ENCODE assay signal across 13 cellular contexts in the genomic region with DNA sequence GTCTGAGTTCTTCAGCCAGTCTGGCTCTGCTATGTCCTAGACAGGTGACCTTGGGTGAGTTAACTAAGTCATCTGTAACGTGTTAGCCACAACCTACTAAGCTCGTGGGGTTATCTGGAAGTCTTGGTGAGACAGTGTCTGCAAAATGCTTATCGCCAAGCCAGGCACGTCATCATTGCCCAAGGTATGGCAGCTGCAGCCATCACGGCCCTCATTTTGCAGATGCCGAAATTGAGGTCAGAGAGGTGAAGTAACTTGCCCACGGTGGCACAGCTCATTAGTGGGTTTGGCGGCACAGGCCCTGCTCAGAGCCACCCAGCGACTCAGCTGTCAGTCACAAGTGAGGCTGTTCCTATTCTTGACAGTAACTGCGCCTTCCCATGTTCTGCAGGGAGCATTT.
DNase-seq lines count a peak whose midpoint lies in the region; ATAC-seq and TF ChIP-seq lines count a peak whose summit lies in the region.
"Had no signal": no experiment of that assay in that cellular context is flagged by ENCODE, and none has a peak within 500 bp of the region (broad histone marks: within the 10 kb centered on the region; RNA-seq: fewer than 3 reads in every experiment).

No MANE protein-coding gene starts in this region.

- peaks cover 38 to 97% (median 47%) of the 10 kb centered on the region in 3 donors for H3K4me1 ChIP-seq in esophagus squamous epithelium
- H3K4me1 ChIP-seq in testis, result peaks cover 5% of the 10 kb centered on the region

- TF ChIP-seq CTCF in esophagus squamous epithelium (IDR thresholded peaks at IDR 0.05) (no peak), testis (IDR thresholded peaks at IDR 0.05) (no peak)

- DNase-seq in activated CD8-positive, alpha-beta memory T cell treated with anti-CD3 and anti-CD28 coated beads for 4 hours (ENCODE audit: low read depth in 2 of 2), result peak; percentile 29 to 49
- DNase-seq in activated CD8-positive, alpha-beta memory T cell treated with anti-CD3 and anti-CD28 coated beads for 24 hours, result no peak
- DNase-seq in activated CD8-positive, alpha-beta memory T cell treated with anti-CD3 and anti-CD28 coated beads, Interleukin-2, amount 50 U/mL, for 1 hour (ENCODE audit: extremely low read depth), result peak; percentile 56
- DNase-seq in esophagus squamous epithelium (lab: John Stamatoyannopoulos, UW) (no peak), testis (no peak)
- DNase-seq in stimulated activated CD8-positive, alpha-beta memory T cell treated with anti-CD3 and anti-CD28 coated beads, Interleukin-4, amount 100 ng/mL, for 24 hours (ENCODE audit: low read depth), result peak; percentile 26
- DNase-seq: activated CD4-positive, CD25-positive, alpha-beta regulatory T cell; DMS79; Right ventricle myocardium superior had no signal

- H3K36me3 ChIP-seq in esophagus squamous epithelium (no peaks in the 10 kb centered on the region), testis (ENCODE audit: low read depth, missing control alignments) (no peaks in the 10 kb centered on the region)

- TF ChIP-seq POLR2A in esophagus squamous epithelium (IDR thresholded peaks at IDR 0.05) (no peak), testis (IDR thresholded peaks at IDR 0.05) (no peak)

- H3K4me3 ChIP-seq in esophagus squamous epithelium (no peak overlapping the region), testis (no peak overlapping the region)

- intact Hi-C loops in esophagus squamous epithelium (cut with DNase I) (no loop called here), testis (cut with DNase I; ENCODE audit: low total_unique reads) (no loop called here)

- H3K27ac ChIP-seq in esophagus squamous epithelium, result peak overlapping the region; percentile 79 to 96 (median 95)
- H3K27ac ChIP-seq in testis, result no peak overlapping the region

- H3K27me3 ChIP-seq in esophagus squamous epithelium (no peaks in the 10 kb centered on the region), testis (no peaks in the 10 kb centered on the region)

- 60 to 68% methylated on average over 7 to 9 of the region's 10 CpGs for WGBS in esophagus squamous epithelium, 2 donors
- 89 to 91% methylated on average over 10 of the region's 10 CpGs for WGBS in testis, 2 donors

- H3K9me3 ChIP-seq in esophagus squamous epithelium (no peaks in the 10 kb centered on the region), testis (no peaks in the 10 kb centered on the region)

- ATAC-seq in GM19023 (IDR thresholded peaks at IDR 0.05; ENCODE audit: unreplicated experiment) (no peak), GM18909 (IDR thresholded peaks at IDR 0.05; ENCODE audit: poor library complexity, unreplicated experiment) (no peak)
- ATAC-seq: sciatic nerve; stimulated activated memory B cell treated with anti-CD40 and anti-IgM and Interleukin-4, amounts not matched to agents 10 μg/mL and 1 μg/mL and 100 μg/mL, for 72 hours had no signal

Comparison
In these comparisons a context has a peak if more than half of its experiments do, and no peak if none do; other contexts are left out.
1. DNase-seq: peak in activated CD8-positive, alpha-beta memory T cell treated with anti-CD3 and anti-CD28 coated beads for 4 hours (2 of 2), activated CD8-positive, alpha-beta memory T cell treated with anti-CD3 and anti-CD28 coated beads, Interleukin-2, amount 50 U/mL, for 1 hour (single experiment) and stimulated activated CD8-positive, alpha-beta memory T cell treated with anti-CD3 and anti-CD28 coated beads, Interleukin-4, amount 100 ng/mL, for 24 hours (single experiment); none in activated CD8-positive, alpha-beta memory T cell treated with anti-CD3 and anti-CD28 coated beads for 24 hours (single experiment), esophagus squamous epithelium (single experiment) and testis (single experiment).
2. H3K27ac ChIP-seq: peak in esophagus squamous epithelium (4 of 4); none in testis (0 of 2).